In the genomic region with DNA sequence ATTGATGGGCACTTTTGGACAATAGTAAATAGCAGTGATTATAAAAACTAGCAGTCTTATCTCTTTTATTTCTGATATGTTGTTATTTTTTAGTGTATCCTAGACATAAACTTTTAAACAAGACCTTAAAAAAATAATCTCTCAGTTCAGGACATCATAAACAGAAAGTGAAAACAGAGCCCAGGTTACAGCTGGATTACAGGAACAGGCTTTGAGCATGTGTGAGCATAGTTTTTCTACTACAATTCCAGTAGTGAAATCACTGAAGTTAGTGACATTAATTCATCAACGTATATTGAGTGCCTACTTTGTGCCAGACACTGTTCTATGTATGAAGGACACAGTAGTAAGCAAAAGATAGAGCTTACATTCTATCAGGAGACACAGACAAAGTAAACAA, we compare ENCODE assay signal across 23 cellular contexts. TPM values are rescaled to one million over a fixed set of nuclear protein-coding genes. Genes with fewer than 3 reads are reported as not detected.
DNase-seq lines count a peak whose midpoint lies in the region; ATAC-seq, FAIRE-seq and TF ChIP-seq lines count a peak whose summit lies in the region.
"Had no signal": no experiment of that assay in that cellular context is flagged by ENCODE, and none has a peak within 500 bp of the region (broad histone marks: within the 10 kb centered on the region; RNA-seq: fewer than 3 reads in every experiment).

No MANE protein-coding gene starts in this region.

- H3K4me1 ChIP-seq in KMS-11 (ENCODE audit: low read depth, poor library complexity, severe bottlenecking), result peaks cover 12% of the 10 kb centered on the region
- no peaks in the 10 kb centered on the region for H3K4me1 ChIP-seq in K562 (replicated peaks in 1 of 2; ENCODE audit: control insufficient read depth in 2 of 2, insufficient read depth in 2 of 2, low read length in 2 of 2)
- H3K4me1 ChIP-seq: A549 had no signal

- intact Hi-C loops in K562 (cut with micrococcal nuclease), result no loop called here

- TF ChIP-seq EP300 in K562 (IDR thresholded peaks at IDR 0.05; ENCODE audit: low read length), result no peak

- POLR2A ChIA-PET in K562 (lab: Yijun Ruan, JAX), result no interaction called here

- H3K9me3 ChIP-seq in K562 (replicated peaks; ENCODE audit: control insufficient read depth, insufficient read depth, low read depth, low read length), result no peaks in the 10 kb centered on the region
- H3K9me3 ChIP-seq: A549 had no signal

- no peaks in the 10 kb centered on the region for H3K27me3 ChIP-seq in KMS-11 (ENCODE audit: insufficient read depth, low read depth)
- H3K27me3 ChIP-seq in K562 (ENCODE audit: control insufficient read depth in 2 of 2, insufficient read depth in 2 of 2, low read length in 2 of 2), result no peaks in the 10 kb centered on the region

- FAIRE-seq in K562 (lab: Jason Lieb, UNC), result no peak
- FAIRE-seq: A549 had no signal

- H3K9me3 Mint-ChIP-seq in progenitor cell of endocrine pancreas (ENCODE audit: low read depth), result no peaks in the 10 kb centered on the region
- H3K9me3 Mint-ChIP-seq: CD4-positive, alpha-beta T cell; HFFc6 had no signal

- H3K4me1 Mint-ChIP-seq in progenitor cell of endocrine pancreas (ENCODE audit: low read depth), result peaks cover 17% of the 10 kb centered on the region

- TF ChIP-seq POLR2A in K562 (conservative IDR thresholded peaks at IDR 0.05), result no peak

- no peaks in the 10 kb centered on the region for H3K27me3 Mint-ChIP-seq in progenitor cell of endocrine pancreas
- H3K27me3 Mint-ChIP-seq: CD4-positive, alpha-beta T cell had no signal

- H3K4me3 Mint-ChIP-seq in progenitor cell of endocrine pancreas (ENCODE audit: low read depth), result no peak overlapping the region
- H3K4me3 Mint-ChIP-seq: CD4-positive, alpha-beta T cell; HFFc6 had no signal

- in situ Hi-C loops in K562 (cut with MboI), result no loop called here

- peak; percentile 53 for ATAC-seq in GM18498 (IDR thresholded peaks at IDR 0.05; ENCODE audit: unreplicated experiment)
- no peak for ATAC-seq in K562
- no peak for ATAC-seq in HG03135 (IDR thresholded peaks at IDR 0.05; ENCODE audit: unreplicated experiment)
- no peak for ATAC-seq in HG02571 (IDR thresholded peaks at IDR 0.05; ENCODE audit: unreplicated experiment)
- ATAC-seq: A549, HCT116 had no signal

- no peak for TF ChIP-seq RAD21 in K562 (CRISPR knock-in tag; conservative IDR thresholded peaks at IDR 0.05 in 1 of 2, IDR thresholded peaks at IDR 0.05 in 1 of 2)

- H3K9ac ChIP-seq in KMS-11, result no peak overlapping the region
- no peak overlapping the region for H3K9ac ChIP-seq in K562 (ENCODE audit: insufficient read depth in 1 of 2, low read depth in 2 of 2, low read length in 2 of 2)

- H3K4me2 ChIP-seq in KMS-11 (peak overlapping the region; percentile 11; the same call in 1 of the 2 replicates), K562 (ENCODE audit: insufficient read depth, low read length) (no peak overlapping the region)
- H3K4me2 ChIP-seq: A549 had no signal

- H4K20me1 ChIP-seq in KMS-11 (ENCODE audit: insufficient read depth) (no peaks in the 10 kb centered on the region), K562 (replicated peaks; ENCODE audit: control insufficient read depth, insufficient read depth, low read length) (no peaks in the 10 kb centered on the region)

- 10% methylated on average over 1 of the region's 1 CpG for WGBS in K562 (ENCODE audit: insufficient coverage, low coverage, missing lambda C conversion rate)

- no peak for DNase-seq in K562 (ENCODE audit: extremely low read depth in 1 of 4, low spot score in 3 of 4)
- DNase-seq in progenitor cell of endocrine pancreas (ENCODE audit: low spot score, unreplicated experiment), result no peak
- DNase-seq in NCI-H446 (lab: John Stamatoyannopoulos, UW), result no peak
- DNase-seq: AML-193; CD4-positive, alpha-beta T cell; DMS153; DMS79; GDM1; GOT3; H7; HFFc6; Karpas-422 had no signal

- H3K27ac Mint-ChIP-seq in progenitor cell of endocrine pancreas, result peak overlapping the region; percentile 57
- H3K27ac Mint-ChIP-seq: CD4-positive, alpha-beta T cell; HFFc6 had no signal

- H3K79me2 ChIP-seq in KMS-11 (ENCODE audit: insufficient read depth, low read depth) (no peaks in the 10 kb centered on the region), K562 (ENCODE audit: control insufficient read depth, insufficient read depth, low read length) (no peaks in the 10 kb centered on the region)

- H3K4me3 ChIP-seq in KMS-11 (IDR thresholded peaks at IDR 0.05; ENCODE audit: insufficient read depth, low read depth, low read length) (no peak overlapping the region), K562 (no peak overlapping the region)
- H3K4me3 ChIP-seq: A549 had no signal

- no peak overlapping the region for H2AFZ ChIP-seq in KMS-11 (ENCODE audit: low read depth)
- H2AFZ ChIP-seq in K562 (ENCODE audit: low read depth, low read length), result no peak overlapping the region

- H3K36me3 ChIP-seq in KMS-11 (ENCODE audit: insufficient read depth), result no peaks in the 10 kb centered on the region
- no peaks in the 10 kb centered on the region for H3K36me3 ChIP-seq in K562 (ENCODE audit: control insufficient read depth, insufficient read depth, low read length)

- peaks cover 2% of the 10 kb centered on the region for H3K36me3 Mint-ChIP-seq in progenitor cell of endocrine pancreas (ENCODE audit: insufficient read depth)

- no TSS peak for BruUV-seq in K562 (replicated peaks; lab: Mats Ljungman, UMichigan)

- CTCF ChIA-PET in K562 (lab: Yijun Ruan, JAX; ENCODE audit: low intra/inter-chr PET ratio), result no interaction called here

- no peaks in the 10 kb centered on the region for H3K9me1 ChIP-seq in K562 (ENCODE audit: control insufficient read depth, insufficient read depth, low read length)

- H3K27ac ChIP-seq in KMS-11 (no peak overlapping the region), K562 (ENCODE audit: extremely low read depth, low read depth, low read length) (no peak overlapping the region)
- H3K27ac ChIP-seq: 22Rv1, A549, C4-2B had no signal

- TF ChIP-seq CTCF in KMS-11 (conservative IDR thresholded peaks at IDR 0.05; ENCODE audit: low read depth, low read length) (no peak), K562 (IDR thresholded peaks at IDR 0.05 in 2 of 3, conservative IDR thresholded peaks at IDR 0.05 in 1 of 3; ENCODE audit: insufficient read depth in 2 of 3, low read depth in 1 of 3, low read length in 3 of 3) (no peak), progenitor cell of endocrine pancreas (IDR thresholded peaks at IDR 0.05; ENCODE audit: unreplicated experiment) (no peak)

RNA-seq across cellular contexts. Expression of a gene that starts 16.9 kb away (rescaled TPM):
- not detected in 2 replicates for total RNA-seq in K562 (2011; cell fraction: chromatin; rRNA removed; ENCODE audit: low replicate concordance)
- total RNA-seq in K562 (2011; cell fraction: nucleolus; rRNA removed), result not detected in 2 replicates
- not detected in 2 replicates for total RNA-seq in K562 (2011; cell fraction: nucleoplasm; rRNA removed)
- not detected in 2 replicates for total RNA-seq in K562 (2014; rRNA removed)
- not detected in 2 replicates for total RNA-seq in K562 (2014; rRNA removed; fragmentation: Illumina TruSeq; extraction: Trizol)
- total RNA-seq in K562 (2015; rRNA removed; fragmentation: Illumina TruSeq; extraction: Trizol), result not detected in 2 replicates
- not detected in 2 replicates for total RNA-seq in K562 (2021)
- not detected in 2 replicates for polyA plus RNA-seq in K562 (2011; rRNA removed)
- not detected in 2 replicates for polyA plus RNA-seq in K562 (2011; cell fraction: cytosol; rRNA removed)
- not detected in 2 replicates for polyA plus RNA-seq in K562 (2011; cell fraction: nucleus; rRNA removed)
- polyA plus RNA-seq in K562 (2012), result not detected in 2 replicates
- not detected in 2 replicates for polyA plus RNA-seq in K562 (2014; fragmentation: Illumina TruSeq; extraction: Trizol)
- polyA plus RNA-seq in K562 (2014; fragmentation: Nextera tagmentation; extraction: Ambion mirVana), result not detected
- not detected in 2 replicates for polyA plus RNA-seq in K562 (2014; rRNA removed)
- polyA minus RNA-seq in K562 (2011; rRNA and poly(A)+ RNA removed), result not detected in 2 replicates
- polyA minus RNA-seq in K562 (2011; cell fraction: cytosol; rRNA and poly(A)+ RNA removed), result not detected in 2 replicates
- polyA minus RNA-seq in K562 (2011; cell fraction: nucleus; rRNA and poly(A)+ RNA removed), result not detected in 2 replicates
- total RNA-seq in progenitor cell of endocrine pancreas, result not detected in 2 replicates
- total RNA-seq: CD4-positive, alpha-beta T cell; Daoy; H7; HFFc6; HT-29 had no signal
- polyA plus RNA-seq: A549, BJ had no signal

RNA-seq across cellular contexts. Expression of a gene that starts 38.8 kb away (rescaled TPM):
- total RNA-seq in K562 (2011; cell fraction: chromatin; rRNA removed; ENCODE audit: low replicate concordance), result not detected in 2 replicates
- total RNA-seq in K562 (2011; cell fraction: nucleolus; rRNA removed), result not detected in 2 replicates
- not detected in 2 replicates for total RNA-seq in K562 (2011; cell fraction: nucleoplasm; rRNA removed)
- total RNA-seq in K562 (2014; rRNA removed), result not detected in 2 replicates
- not detected in 2 replicates for total RNA-seq in K562 (2014; rRNA removed; fragmentation: Illumina TruSeq; extraction: Trizol)
- total RNA-seq in K562 (2015; rRNA removed; fragmentation: Illumina TruSeq; extraction: Trizol), result not detected in 2 replicates
- not detected in 2 replicates for total RNA-seq in K562 (2021)
- polyA plus RNA-seq in K562 (2011; rRNA removed), result not detected in 2 replicates
- polyA plus RNA-seq in K562 (2011; cell fraction: cytosol; rRNA removed), result not detected in 2 replicates
- polyA plus RNA-seq in K562 (2011; cell fraction: nucleus; rRNA removed), result not detected in 2 replicates
- polyA plus RNA-seq in K562 (2012), result 0.04 TPM in 1 of 2 replicates, not detected in the other
- polyA plus RNA-seq in K562 (2014; fragmentation: Illumina TruSeq; extraction: Trizol), result not detected in 2 replicates
- polyA plus RNA-seq in K562 (2014; fragmentation: Nextera tagmentation; extraction: Ambion mirVana), result not detected
- not detected in 2 replicates for polyA plus RNA-seq in K562 (2014; rRNA removed)
- polyA minus RNA-seq in K562 (2011; rRNA and poly(A)+ RNA removed), result not detected in 2 replicates
- not detected in 2 replicates for polyA minus RNA-seq in K562 (2011; cell fraction: cytosol; rRNA and poly(A)+ RNA removed)
- polyA minus RNA-seq in K562 (2011; cell fraction: nucleus; rRNA and poly(A)+ RNA removed), result not detected in 2 replicates
- not detected in 2 replicates for total RNA-seq in progenitor cell of endocrine pancreas
- total RNA-seq: CD4-positive, alpha-beta T cell; Daoy; H7; HFFc6; HT-29 had no signal
- polyA plus RNA-seq: A549, BJ had no signal

RNA-seq across cellular contexts. Expression of a gene that starts 42.1 kb away (rescaled TPM):
- 16.3 and 18.3 TPM in 2 replicates for total RNA-seq in K562 (2011; cell fraction: chromatin; rRNA removed; ENCODE audit: low replicate concordance)
- total RNA-seq in K562 (2011; cell fraction: nucleolus; rRNA removed), result 10.3 and 11.7 TPM in 2 replicates
- total RNA-seq in K562 (2011; cell fraction: nucleoplasm; rRNA removed), result 20.1 and 20.8 TPM in 2 replicates
- total RNA-seq in K562 (2014; rRNA removed) (7.9 and 13.7 TPM in 2 replicates), K562 (2014; rRNA removed; fragmentation: Illumina TruSeq; extraction: Trizol) (19.5 and 19.9 TPM in 2 replicates), K562 (2015; rRNA removed; fragmentation: Illumina TruSeq; extraction: Trizol) (20.0 and 20.6 TPM in 2 replicates), K562 (2021) (13.2 and 15.2 TPM in 2 replicates), progenitor cell of endocrine pancreas (8.7 and 10.5 TPM in 2 replicates)
- polyA plus RNA-seq in K562 (2011; rRNA removed) (20.8 and 28.5 TPM in 2 replicates), K562 (2014; fragmentation: Illumina TruSeq; extraction: Trizol) (24.1 and 25.5 TPM in 2 replicates), K562 (2014; fragmentation: Nextera tagmentation; extraction: Ambion mirVana) (1 to 10 TPM; 4.4 to 4.5 TPM), K562 (2014; rRNA removed) (13.3 TPM in 2 replicates)
- polyA plus RNA-seq in K562 (2011; cell fraction: cytosol; rRNA removed), result 14.1 and 18.6 TPM in 2 replicates
- polyA plus RNA-seq in K562 (2011; cell fraction: nucleus; rRNA removed), result 4.6 and 4.7 TPM in 2 replicates
- polyA plus RNA-seq in K562 (2012), result 12.0 and 14.0 TPM in 2 replicates
- 22.1 and 23.0 TPM in 2 replicates for polyA minus RNA-seq in K562 (2011; rRNA and poly(A)+ RNA removed)
- 5.8 and 10.6 TPM in 2 replicates for polyA minus RNA-seq in K562 (2011; cell fraction: cytosol; rRNA and poly(A)+ RNA removed)
- 1.3 and 2.2 TPM in 2 replicates for polyA minus RNA-seq in K562 (2011; cell fraction: nucleus; rRNA and poly(A)+ RNA removed)
